8 cellular contexts compared by ENCODE assay signal in genomic region chr15:64690578-64691296, GRCh38.
DNase-seq lines count a peak whose midpoint lies in the region; ATAC-seq and TF ChIP-seq lines count a peak whose summit lies in the region.

No MANE protein-coding gene starts in this region.

- H3K4me2 ChIP-seq in Karpas-422 (ENCODE audit: low read depth, low read length, poor library complexity, severe bottlenecking) = no peak overlapping the region

- H3K4me3 ChIP-seq in thoracic aorta (no peak overlapping the region), Karpas-422 (ENCODE audit: low read length) (no peak overlapping the region)

- H3K36me3 Mint-ChIP-seq in activated CD4-positive, alpha-beta T cell treated with anti-CD3 and anti-CD28 coated beads, Interleukin-2, amount 10 ng/mL, durations not matched to agents 24 days and 14 days (ENCODE audit: low read depth) = peaks cover 48% of the 10 kb centered on the region

- H3K27me3 ChIP-seq in thoracic aorta (replicated peaks; ENCODE audit: insufficient read depth) = no peaks in the 10 kb centered on the region
- H3K27me3 ChIP-seq in Karpas-422 (ENCODE audit: low read length) = no peaks in the 10 kb centered on the region

- TF ChIP-seq CTCF in thoracic aorta (IDR thresholded peaks at IDR 0.05) = no peak

- peaks cover 32% of the 10 kb centered on the region for H3K79me2 ChIP-seq in Karpas-422 (ENCODE audit: low read length)

- no peak overlapping the region for H2AFZ ChIP-seq in Karpas-422 (ENCODE audit: low read length)

- no peak overlapping the region for H3K4me3 Mint-ChIP-seq in activated CD4-positive, alpha-beta T cell treated with anti-CD3 and anti-CD28 coated beads, Interleukin-2, amount 10 ng/mL, durations not matched to agents 24 days and 14 days

- peaks cover 32% of the 10 kb centered on the region for H3K36me3 ChIP-seq in thoracic aorta
- H3K36me3 ChIP-seq in Karpas-422 (ENCODE audit: insufficient read depth, low read length) = peaks cover 27% of the 10 kb centered on the region

- peaks cover 9% of the 10 kb centered on the region for H4K20me1 ChIP-seq in Karpas-422 (ENCODE audit: insufficient read depth, low read depth, low read length)

- peak; percentile 23 for ATAC-seq in left lobe of liver
- no peak for ATAC-seq in thoracic aorta (ENCODE audit: insufficient number of reproducible peaks, low FRiP score, low read depth)

- no peak overlapping the region for H3K9ac ChIP-seq in Karpas-422 (ENCODE audit: low read length)

- H3K9me3 Mint-ChIP-seq in activated CD4-positive, alpha-beta T cell treated with anti-CD3 and anti-CD28 coated beads, Interleukin-2, amount 10 ng/mL, durations not matched to agents 24 days and 14 days = no peaks in the 10 kb centered on the region

- DNase-seq in activated CD4-positive, alpha-beta T cell treated with anti-CD3 and anti-CD28 coated beads, Interleukin-2, amount 10 ng/mL, durations not matched to agents 24 days and 14 days = no peak
- no peak for DNase-seq in activated CD4-positive, alpha-beta T cell treated with anti-CD3 and anti-CD28 coated beads, Interleukin-2, amount 50 U/mL, for 48 hours
- DNase-seq in left lobe of liver (ENCODE audit: low spot score) (no peak), thoracic aorta (ENCODE audit: low spot score) (no peak), cerebellum (ENCODE audit: low spot score) (no peak), Karpas-422 (no peak), RPMI8226 (no peak)

- peaks cover 13 to 55% of the 10 kb centered on the region in 2 donors for H3K4me1 ChIP-seq in thoracic aorta (ENCODE audit: control insufficient read depth in 1 of 2, low read depth in 2 of 2)
- H3K4me1 ChIP-seq in Karpas-422 (ENCODE audit: low read length) = peaks cover 13% of the 10 kb centered on the region

- no peaks in the 10 kb centered on the region for H3K9me3 ChIP-seq in thoracic aorta
- no peaks in the 10 kb centered on the region for H3K9me3 ChIP-seq in Karpas-422 (ENCODE audit: low read length)

- H3K27ac Mint-ChIP-seq in activated CD4-positive, alpha-beta T cell treated with anti-CD3 and anti-CD28 coated beads, Interleukin-2, amount 10 ng/mL, durations not matched to agents 24 days and 14 days = peak overlapping the region; percentile 4

- peak overlapping the region; percentile 70 for H3K27ac ChIP-seq in angular gyrus (ENCODE audit: low read depth, low read length)
- H3K27ac ChIP-seq in thoracic aorta = peak overlapping the region; percentile 2 to 32
- H3K27ac ChIP-seq in Karpas-422 (ENCODE audit: low read length) = no peak overlapping the region

- no peaks in the 10 kb centered on the region for H3K9me2 ChIP-seq in Karpas-422 (replicated peaks; ENCODE audit: insufficient read depth, low read length)

- H3K27me3 Mint-ChIP-seq in activated CD4-positive, alpha-beta T cell treated with anti-CD3 and anti-CD28 coated beads, Interleukin-2, amount 10 ng/mL, durations not matched to agents 24 days and 14 days = no peaks in the 10 kb centered on the region

- peaks cover 11% of the 10 kb centered on the region for H3K4me1 Mint-ChIP-seq in activated CD4-positive, alpha-beta T cell treated with anti-CD3 and anti-CD28 coated beads, Interleukin-2, amount 10 ng/mL, durations not matched to agents 24 days and 14 days

- intact Hi-C loops in activated CD4-positive, alpha-beta T cell treated with anti-CD3 and anti-CD28 coated beads, Interleukin-2, amount 10 ng/mL, durations not matched to agents 24 days and 14 days (cut with micrococcal nuclease) = no loop called here
